ENCODE assay signal across 15 cellular contexts in the genomic region with DNA sequence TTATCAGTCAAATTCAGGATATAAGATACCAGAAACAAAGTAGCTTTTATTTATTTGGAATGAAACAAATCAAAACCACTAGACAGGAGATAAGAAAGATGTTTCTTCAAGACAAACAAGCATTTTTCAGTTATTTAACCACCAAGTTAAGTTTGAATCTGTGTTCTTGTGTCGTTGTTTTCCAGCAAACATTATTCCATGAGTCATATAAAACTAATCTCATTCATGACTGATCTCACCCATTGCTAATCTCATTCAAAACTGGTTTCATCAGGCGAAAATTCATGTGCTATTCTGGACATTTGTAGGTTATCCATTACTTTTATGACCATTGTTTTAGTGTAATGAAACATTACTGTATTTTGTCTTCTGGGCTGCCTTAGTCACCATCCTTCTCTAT.
DNase-seq lines count a peak whose midpoint lies in the region; ATAC-seq, FAIRE-seq and TF ChIP-seq lines count a peak whose summit lies in the region.
"Had no signal": no experiment of that assay in that cellular context is flagged by ENCODE, and none has a peak within 500 bp of the region (broad histone marks: within the 10 kb centered on the region; RNA-seq: fewer than 3 reads in every experiment).

No MANE protein-coding gene starts in this region.

- no peaks in the 10 kb centered on the region for H3K36me3 ChIP-seq in GM23248 (ENCODE audit: low read depth)
- H3K36me3 ChIP-seq in esophagus muscularis mucosa: no peaks in the 10 kb centered on the region

- no peak for TF ChIP-seq RAD21 in A549 (conservative IDR thresholded peaks at IDR 0.05 in 1 of 2, IDR thresholded peaks at IDR 0.05 in 1 of 2)

- peak in 1 of 2 experiments; percentile 67; a peak in 3 of 6 replicates for ATAC-seq in A549
- ATAC-seq in HG03442 (IDR thresholded peaks at IDR 0.05; ENCODE audit: unreplicated experiment): no peak
- ATAC-seq: stimulated activated memory B cell treated with anti-CD40 and anti-IgM and Interleukin-4, amounts not matched to agents 10 μg/mL and 1 μg/mL and 100 μg/mL, for 72 hours had no signal

- TF ChIP-seq POLR2A in A549 (IDR thresholded peaks at IDR 0.05; ENCODE audit: low read length) (no peak), esophagus muscularis mucosa (IDR thresholded peaks at IDR 0.05; ENCODE audit: low read depth) (no peak)

- TF ChIP-seq CTCF in A549 (IDR thresholded peaks at IDR 0.05) (no peak), esophagus muscularis mucosa (IDR thresholded peaks at IDR 0.05) (no peak)

- no peak overlapping the region for H2AFZ ChIP-seq in GM23248

- no peaks in the 10 kb centered on the region for H3K27me3 ChIP-seq in GM23248 (replicated peaks; ENCODE audit: insufficient read depth)
- no peaks in the 10 kb centered on the region for H3K27me3 ChIP-seq in esophagus muscularis mucosa

- FAIRE-seq in A549 (lab: Jason Lieb, UNC): peak; percentile 56
- FAIRE-seq: keratinocyte had no signal

- H3F3A ChIP-seq in GM23248 (ENCODE audit: insufficient read depth): peaks cover 16% of the 10 kb centered on the region

- H3K9ac ChIP-seq in GM23248: no peak overlapping the region

- 0% methylated on average over 2 of the region's 2 CpGs for WGBS in A549 (ENCODE audit: missing lambda C conversion rate)
- WGBS in GM23248 (ENCODE audit: low coverage in 1 of 2, low lambda C conversion rate in 2 of 2, missing lambda C conversion rate in 2 of 2), 2 experiments: 5 to 7% methylated on average over 2 of the region's 2 CpGs
- 87% methylated on average over 2 of the region's 2 CpGs for WGBS in esophagus muscularis mucosa

- TF ChIP-seq EP300 in A549 (IDR thresholded peaks at IDR 0.05) (0 out of 5 replicates have a peak, but pooled peaks of 1 of the 2 experiments have one; percentile 9), esophagus muscularis mucosa (IDR thresholded peaks at IDR 0.05) (no peak)

- CTCF ChIA-PET in A549 (lab: Yijun Ruan, JAX): no interaction called here

- H3K9me3 ChIP-seq in A549 (no peaks in the 10 kb centered on the region), GM23248 (ENCODE audit: low read depth) (no peaks in the 10 kb centered on the region), esophagus muscularis mucosa (no peaks in the 10 kb centered on the region)

- in situ Hi-C loops in GM23248 (cut with MboI) (no loop called here), SK-MEL-5 (cut with HindIII; ENCODE audit: low pct_unique_long_range_greater_than_20kb, low sequenced_read_pairs) (no loop called here)

- H3K79me2 ChIP-seq in GM23248 (ENCODE audit: insufficient read depth): peaks cover 4% of the 10 kb centered on the region; the same call in 1 of the 2 replicates

- H3K27ac ChIP-seq in A549 (peak overlapping the region; percentile 23 to 72; a peak in 5 of 6 replicates), GM23248 (peak overlapping the region; percentile 40), esophagus muscularis mucosa (replicated peaks in 1 of 4) (no peak overlapping the region)

- intact Hi-C loops in esophagus muscularis mucosa (cut with DNase I): no loop called here
- intact Hi-C loops in posterior vena cava (cut with DNase I): no loop called here

- H3K4me3 ChIP-seq in A549 (no peak overlapping the region), GM23248 (no peak overlapping the region), esophagus muscularis mucosa (no peak overlapping the region)

- peak in 1 of 2 experiments; percentile 28 for DNase-seq in A549 (ENCODE audit: low read depth in 1 of 2, low spot score in 1 of 2)
- DNase-seq in GM23248: peak; percentile 62
- DNase-seq in SK-MEL-5 (ENCODE audit: low read depth, low spot score): peak; percentile 26
- DNase-seq in fibroblast of peridontal ligament (ENCODE audit: extremely low read depth): peak; percentile 37
- DNase-seq in esophagus muscularis mucosa (ENCODE audit: extremely low spot score): no peak
- DNase-seq in posterior vena cava (ENCODE audit: low spot score): no peak
- no peak for DNase-seq in NCI-H2227 treated with DMSO at 0.1 percent for 48 hours (lab: John Stamatoyannopoulos, UW)
- DNase-seq: activated naive CD4-positive, alpha-beta T cell treated with anti-CD3 and anti-CD28 coated beads, Interleukin-2, amount 50 U/mL, for 16 hours; cortex of kidney; NCI-H1105 treated with DMSO at 0.1 percent for 48 hours; NCI-H446 treated with DMSO at 0.1 percent for 48 hours; stimulated activated CD4-positive, alpha-beta T cell treated with anti-CD3 and anti-CD28 coated beads, Interleukin-4, amount 100 ng/mL, for 1 hour had no signal

- H4K20me1 ChIP-seq in GM23248 (ENCODE audit: insufficient read depth): no peaks in the 10 kb centered on the region

- H3K4me2 ChIP-seq in A549 (peak overlapping the region; percentile 53), GM23248 (ENCODE audit: unreplicated experiment) (peak overlapping the region; percentile 34)

- POLR2A ChIA-PET in A549 (lab: Yijun Ruan, JAX): no interaction called here

- H3K9me2 ChIP-seq in GM23248 (ENCODE audit: insufficient read depth): peaks cover 6% of the 10 kb centered on the region; the same call in 1 of the 2 replicates

- H3K4me1 ChIP-seq in A549: peaks cover 36% of the 10 kb centered on the region
- H3K4me1 ChIP-seq in GM23248 (ENCODE audit: insufficient read depth): peaks cover 24% of the 10 kb centered on the region
- peaks cover 0 to 19% (median 8%) of the 10 kb centered on the region in 4 donors for H3K4me1 ChIP-seq in esophagus muscularis mucosa

TF ChIP-seq in A549, 52 proteins besides CTCF, POLR2A, EP300 and RAD21:
- TF ChIP-seq BCL3 (IDR thresholded peaks at IDR 0.05) (no peak), JUNB (IDR thresholded peaks at IDR 0.05) (peak; percentile 41), FOSL2 (IDR thresholded peaks at IDR 0.05) (no peak), FOSL2 (CRISPR knock-in tag; IDR thresholded peaks at IDR 0.05) (peak; percentile 65)

Comparison
In these comparisons a context has a peak if more than half of its experiments do, and no peak if none do; other contexts are left out.
1. DNase-seq: peak in GM23248 (single experiment), SK-MEL-5 (single experiment) and fibroblast of peridontal ligament (single experiment); none in esophagus muscularis mucosa (single experiment), posterior vena cava (single experiment) and NCI-H2227 treated with DMSO at 0.1 percent for 48 hours (single experiment).
2. H3K27ac ChIP-seq: peak in A549 (2 of 2) and GM23248 (single experiment); none in esophagus muscularis mucosa (0 of 4).